16 cellular contexts compared by ENCODE assay signal in genomic region chr5:81067406-81067805, GRCh38.
DNase-seq lines count a peak whose midpoint lies in the region; ATAC-seq and TF ChIP-seq lines count a peak whose summit lies in the region.
"Had no signal": no experiment of that assay in that cellular context is flagged by ENCODE, and none has a peak within 500 bp of the region (broad histone marks: within the 10 kb centered on the region; RNA-seq: fewer than 3 reads in every experiment).

No MANE protein-coding gene starts in this region.

- TF ChIP-seq CTCF in heart left ventricle (IDR thresholded peaks at IDR 0.05) = no peak
- TF ChIP-seq CTCF in parathyroid adenoma (IDR thresholded peaks at IDR 0.05) = no peak
- TF ChIP-seq CTCF in glutamatergic neuron (IDR thresholded peaks at IDR 0.05; ENCODE audit: partially characterized antibody, unreplicated experiment) = no peak

- no peak overlapping the region for H3K9ac ChIP-seq in Karpas-422 (ENCODE audit: low read length)
- H3K9ac ChIP-seq in parathyroid adenoma = no peak overlapping the region
- H3K9ac ChIP-seq in subcutaneous abdominal adipose tissue (ENCODE audit: low read length in 5 of 5) = no peak overlapping the region
- H3K9ac ChIP-seq: BLaER1 treated with 17β-estradiol and CSF1 and Interleukin-3, amounts not matched to agents 10 nM and 100 nM had no signal

- H3K9me3 ChIP-seq in heart left ventricle (peaks cover 0 to 8% (median 0%) of the 10 kb centered on the region in 12 donors), Karpas-422 (ENCODE audit: low read length) (no peaks in the 10 kb centered on the region), parathyroid adenoma (ENCODE audit: control insufficient read depth, low read length) (no peaks in the 10 kb centered on the region), subcutaneous abdominal adipose tissue (ENCODE audit: control insufficient read depth in 5 of 5, low read length in 5 of 5) (peaks cover 0 to 4% (median 0%) of the 10 kb centered on the region in 5 donors), SJCRH30 (replicated peaks) (no peaks in the 10 kb centered on the region)
- H3K9me3 ChIP-seq: HAP-1 had no signal

- H3K36me3 ChIP-seq in heart left ventricle (no peaks in the 10 kb centered on the region), Karpas-422 (ENCODE audit: insufficient read depth, low read length) (peaks cover 15% of the 10 kb centered on the region; the same call in 1 of the 2 replicates), parathyroid adenoma (ENCODE audit: control insufficient read depth, insufficient read depth, low read length) (no peaks in the 10 kb centered on the region), subcutaneous abdominal adipose tissue (ENCODE audit: control insufficient read depth in 5 of 5, insufficient read depth in 5 of 5, low read length in 5 of 5) (peaks cover 0 to 2% (median 0%) of the 10 kb centered on the region in 5 donors), SJCRH30 (no peaks in the 10 kb centered on the region)
- H3K36me3 ChIP-seq: BLaER1 treated with 17β-estradiol and CSF1 and Interleukin-3, amounts not matched to agents 10 nM and 100 nM; HAP-1 had no signal

- DNase-seq in heart left ventricle (no peak), cardiac septum (ENCODE audit: low spot score) (no peak), Karpas-422 (no peak), glutamatergic neuron (no peak), SJCRH30 (no peak)
- DNase-seq: ACHN; CD4-positive, CD25-positive, alpha-beta regulatory T cell; DMS53; GF-D8; HFFc6 had no signal

- H3K4me1 ChIP-seq in heart left ventricle = peaks cover 0 to 11% (median 0%) of the 10 kb centered on the region in 12 donors
- H3K4me1 ChIP-seq in Karpas-422 (ENCODE audit: low read length) = peaks cover 8% of the 10 kb centered on the region
- no peaks in the 10 kb centered on the region for H3K4me1 ChIP-seq in parathyroid adenoma
- H3K4me1 ChIP-seq in subcutaneous abdominal adipose tissue (ENCODE audit: control insufficient read depth in 5 of 5, insufficient read depth in 5 of 5, low read length in 5 of 5) = peaks cover 0 to 6% (median 3%) of the 10 kb centered on the region in 5 donors
- no peaks in the 10 kb centered on the region for H3K4me1 ChIP-seq in SJCRH30
- H3K4me1 ChIP-seq: BLaER1 treated with 17β-estradiol and CSF1 and Interleukin-3, amounts not matched to agents 10 nM and 100 nM; HAP-1 had no signal

- H3K79me2 ChIP-seq in Karpas-422 (ENCODE audit: low read length) = no peaks in the 10 kb centered on the region
- H3K79me2 ChIP-seq in parathyroid adenoma = no peaks in the 10 kb centered on the region

- no peak for TF ChIP-seq POLR2A in heart left ventricle (IDR thresholded peaks at IDR 0.05)

- no peaks in the 10 kb centered on the region for H3K27me3 Mint-ChIP-seq in glutamatergic neuron (ENCODE audit: unreplicated experiment)

- H3K9me3 Mint-ChIP-seq in glutamatergic neuron (ENCODE audit: unreplicated experiment) = no peaks in the 10 kb centered on the region
- H3K9me3 Mint-ChIP-seq: HFFc6 had no signal

- H3K9me2 ChIP-seq in Karpas-422 (replicated peaks; ENCODE audit: insufficient read depth, low read length) = no peaks in the 10 kb centered on the region

- 53 to 73% (median 65%) methylated on average over 1 of the region's 1 CpG for WGBS in heart left ventricle, 4 donors

- H4K20me1 ChIP-seq in Karpas-422 (ENCODE audit: insufficient read depth, low read depth, low read length) = no peaks in the 10 kb centered on the region
- H4K20me1 ChIP-seq: BLaER1 treated with 17β-estradiol and CSF1 and Interleukin-3, amounts not matched to agents 10 nM and 100 nM had no signal

- no peak overlapping the region for H2AFZ ChIP-seq in Karpas-422 (ENCODE audit: low read length)
- no peak overlapping the region for H2AFZ ChIP-seq in parathyroid adenoma

- no peak overlapping the region for H3K27ac Mint-ChIP-seq in glutamatergic neuron (ENCODE audit: unreplicated experiment)
- H3K27ac Mint-ChIP-seq: HFFc6 had no signal

- H3K4me3 ChIP-seq in heart left ventricle = no peak overlapping the region
- H3K4me3 ChIP-seq in Karpas-422 (ENCODE audit: low read length) = no peak overlapping the region
- H3K4me3 ChIP-seq in parathyroid adenoma (ENCODE audit: low read depth, low read length) = no peak overlapping the region
- no peak overlapping the region for H3K4me3 ChIP-seq in subcutaneous abdominal adipose tissue (ENCODE audit: low read depth in 1 of 5, low read length in 5 of 5)
- no peak overlapping the region for H3K4me3 ChIP-seq in SJCRH30
- H3K4me3 ChIP-seq: BLaER1 treated with 17β-estradiol and CSF1 and Interleukin-3, amounts not matched to agents 10 nM and 100 nM; HAP-1 had no signal

- no peaks in the 10 kb centered on the region for H3K27me3 ChIP-seq in heart left ventricle
- H3K27me3 ChIP-seq in Karpas-422 (ENCODE audit: low read length) = no peaks in the 10 kb centered on the region
- H3K27me3 ChIP-seq in parathyroid adenoma (ENCODE audit: control insufficient read depth, insufficient read depth, low read length) = no peaks in the 10 kb centered on the region
- no peaks in the 10 kb centered on the region for H3K27me3 ChIP-seq in subcutaneous abdominal adipose tissue (ENCODE audit: control insufficient read depth in 5 of 5, insufficient read depth in 4 of 5, low read length in 5 of 5)
- no peaks in the 10 kb centered on the region for H3K27me3 ChIP-seq in SJCRH30
- H3K27me3 ChIP-seq: BLaER1 treated with 17β-estradiol and CSF1 and Interleukin-3, amounts not matched to agents 10 nM and 100 nM had no signal

- no peaks in the 10 kb centered on the region for H3K36me3 Mint-ChIP-seq in glutamatergic neuron (ENCODE audit: unreplicated experiment)

- H3K4me1 Mint-ChIP-seq in glutamatergic neuron (ENCODE audit: low read depth, unreplicated experiment) = no peaks in the 10 kb centered on the region

- intact Hi-C loops in heart left ventricle (cut with DNase I) = loop anchor here in 4 of 10 donors (5.0 to 10.0 kb wide), 2 partner anchors 103 to 105 kb away; partner anchors contain the start of gene RASGRF2 (in 4 of the 4)
- intact Hi-C loops in cardiac septum (cut with DNase I) = loop anchor here (5.0 kb wide), 2 partner anchors 90 to 105 kb away; partner anchors contain the start of gene RASGRF2

- no peak overlapping the region for H3K4me3 Mint-ChIP-seq in glutamatergic neuron (ENCODE audit: unreplicated experiment)
- H3K4me3 Mint-ChIP-seq: HFFc6 had no signal

- no peak overlapping the region for H3K4me2 ChIP-seq in Karpas-422 (ENCODE audit: low read depth, low read length, poor library complexity, severe bottlenecking)
- no peak overlapping the region for H3K4me2 ChIP-seq in parathyroid adenoma (ENCODE audit: low read length)
- H3K4me2 ChIP-seq: BLaER1 treated with 17β-estradiol and CSF1 and Interleukin-3, amounts not matched to agents 10 nM and 100 nM had no signal

- peak overlapping the region in 9 of 12 donors; percentile 30 to 91 (median 61) for H3K27ac ChIP-seq in heart left ventricle
- H3K27ac ChIP-seq in Karpas-422 (ENCODE audit: low read length) = 0 out of 2 replicates have a peak overlapping the region, but pooled peaks have one; percentile 3
- peak overlapping the region; percentile 50 for H3K27ac ChIP-seq in parathyroid adenoma
- peak overlapping the region; percentile 47 for H3K27ac ChIP-seq in subcutaneous abdominal adipose tissue (ENCODE audit: low read depth, low read length)
- H3K27ac ChIP-seq in SJCRH30 = no peak overlapping the region
- H3K27ac ChIP-seq: 22Rv1; BLaER1 treated with 17β-estradiol and CSF1 and Interleukin-3, amounts not matched to agents 10 nM and 100 nM; HL-60 had no signal

- no peak for ATAC-seq in heart left ventricle
